8 cellular contexts compared by ENCODE assay signal in genomic region chr5:173331956-173332479, GRCh38. TPM values are rescaled to one million over a fixed set of nuclear protein-coding genes. Genes with fewer than 3 reads are reported as not detected.
DNase-seq lines count a peak whose midpoint lies in the region; ATAC-seq and TF ChIP-seq lines count a peak whose summit lies in the region.

No MANE protein-coding gene starts in this region.

- H3K4me1 ChIP-seq in Panc1 (ENCODE audit: control insufficient read depth, insufficient read depth, low read length) (peaks cover 16% of the 10 kb centered on the region), thoracic aorta (ENCODE audit: control insufficient read depth in 1 of 2, low read depth in 2 of 2) (peaks cover 19 to 25% of the 10 kb centered on the region in 2 donors)

- H3K36me3 ChIP-seq in Panc1 (ENCODE audit: control insufficient read depth, insufficient read depth, low read length): peaks cover 4% of the 10 kb centered on the region; the same call in 1 of the 2 replicates
- H3K36me3 ChIP-seq in thoracic aorta: no peaks in the 10 kb centered on the region

- H3K27ac ChIP-seq in Panc1 (ENCODE audit: low read length) (peak overlapping the region; percentile 45; the same call in 1 of the 2 replicates), thoracic aorta (no peak overlapping the region)

- POLR2A ChIA-PET in Panc1 (lab: Charles Lee): interaction anchor here (0.6 kb wide), 1 partner anchor 20 kb away, joined by 3 read pairs; no protein-coding TSS in a partner anchor

- no peaks in the 10 kb centered on the region for H3K9me3 ChIP-seq in Panc1 (ENCODE audit: control insufficient read depth, insufficient read depth, low read depth, low read length)
- no peaks in the 10 kb centered on the region for H3K9me3 ChIP-seq in thoracic aorta

- ATAC-seq in GM21515 (IDR thresholded peaks at IDR 0.05; ENCODE audit: unreplicated experiment): peak; percentile 74
- ATAC-seq in Panc1: peak; percentile 62
- peak; percentile 70 for ATAC-seq in thoracic aorta (ENCODE audit: insufficient number of reproducible peaks, low FRiP score, low read depth)

- in situ Hi-C loops in Panc1 (cut with HindIII; ENCODE audit: low pct_unique_long_range_greater_than_20kb, low sequenced_read_pairs): no loop called here

- TF ChIP-seq CTCF in Panc1 (IDR thresholded peaks at IDR 0.05): peak; percentile 94
- peak; percentile 96 for TF ChIP-seq CTCF in fibroblast of pulmonary artery (IDR thresholded peaks at IDR 0.05; ENCODE audit: low read length, missing control alignments)
- TF ChIP-seq CTCF in thoracic aorta (IDR thresholded peaks at IDR 0.05): peak; percentile 89

- H3K4me3 ChIP-seq in Panc1 (ENCODE audit: low read depth in 2 of 2, low read length in 2 of 2): no peak overlapping the region
- H3K4me3 ChIP-seq in fibroblast of pulmonary artery (replicated peaks; ENCODE audit: low read depth, low read length): no peak overlapping the region
- H3K4me3 ChIP-seq in thoracic aorta: no peak overlapping the region

- CTCF ChIA-PET in Panc1 (lab: Charles Lee): interaction anchor here (0.5 to 3.1 kb wide), 13 partner anchors 21 to 1740 kb away, joined by 3 to 28 read pairs (median 4); no protein-coding TSS in a partner anchor

- no TSS peak for BruUV-seq in Panc1 (replicated peaks; lab: Mats Ljungman, UMichigan)

- intact Hi-C loops in Panc1 (cut with micrococcal nuclease; ENCODE audit: unreplicated experiment): loop anchor here (1.0 to 5.0 kb wide), 2 partner anchors 38 to 240 kb away; no protein-coding TSS in a partner anchor

- DNase-seq in DMS53 (lab: John Stamatoyannopoulos, UW) (peak; percentile 92), HuH-7.5 (ENCODE audit: low spot score) (peak; percentile 85), Panc1 (ENCODE audit: low read depth, low spot score) (no peak), fibroblast of pulmonary artery (ENCODE audit: low read depth) (peak; percentile 89), occipital lobe (lab: John Stamatoyannopoulos, UW) (peak; percentile 15), thoracic aorta (ENCODE audit: low spot score) (peak; percentile 58)
- peak; percentile 92 to 93 for DNase-seq in activated T-cell treated with anti-CD3 and anti-CD28 coated beads, Interleukin-2, amount 50 U/mL, for 48 hours

- H3K27me3 ChIP-seq in Panc1 (ENCODE audit: control insufficient read depth, insufficient read depth, low read length) (no peaks in the 10 kb centered on the region), thoracic aorta (replicated peaks; ENCODE audit: insufficient read depth) (no peaks in the 10 kb centered on the region)

RNA-seq across cellular contexts. Expression of gene STC2, which starts 3.8 kb away (rescaled TPM):
- 32.2 TPM for total RNA-seq in Panc1 (2021; ENCODE audit: unreplicated experiment)
- polyA plus RNA-seq in Panc1 (2012; ENCODE audit: insufficient read length): 87.0 TPM
- total RNA-seq in occipital lobe: 0.31 TPM
- 1 to 10 TPM; 2.0 to 8.8 TPM for total RNA-seq in thoracic aorta
